In the genomic region with DNA sequence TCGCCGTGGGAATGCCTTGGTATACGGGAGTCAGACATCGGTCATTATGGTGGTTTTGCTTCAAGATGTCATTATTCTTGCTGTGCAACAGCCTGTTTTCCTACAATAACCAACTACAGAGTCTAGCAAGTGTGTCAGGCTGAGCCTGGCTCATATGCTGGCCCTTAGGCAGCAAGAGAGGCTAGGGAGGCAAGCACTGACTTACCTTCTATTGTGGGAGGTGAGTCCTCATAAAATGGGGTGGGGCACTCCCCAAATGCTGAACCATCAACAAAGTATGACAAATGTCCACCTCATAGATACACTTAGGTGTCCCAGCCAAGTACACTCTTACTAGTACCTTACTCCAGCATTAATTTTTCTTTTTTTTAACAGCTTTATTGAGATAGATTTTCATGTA, we compare ENCODE assay signal across 20 cellular contexts.
DNase-seq lines count a peak whose midpoint lies in the region; ATAC-seq, FAIRE-seq and TF ChIP-seq lines count a peak whose summit lies in the region.
"Had no signal": no experiment of that assay in that cellular context is flagged by ENCODE, and none has a peak within 500 bp of the region (broad histone marks: within the 10 kb centered on the region; RNA-seq: fewer than 3 reads in every experiment).

No MANE protein-coding gene starts in this region.

- no peaks in the 10 kb centered on the region for H3K36me3 ChIP-seq in mammary epithelial cell (ENCODE audit: insufficient read depth, low read length)
- no peaks in the 10 kb centered on the region for H3K36me3 ChIP-seq in breast epithelium
- H3K36me3 ChIP-seq in esophagus (ENCODE audit: control insufficient read depth in 2 of 2, insufficient read depth in 2 of 2, low read length in 1 of 2), result no peaks in the 10 kb centered on the region
- no peaks in the 10 kb centered on the region for H3K36me3 ChIP-seq in keratinocyte (ENCODE audit: control insufficient read depth in 2 of 2, extremely low read depth in 1 of 2, insufficient read depth in 2 of 2, low read length in 2 of 2)
- H3K36me3 ChIP-seq: BLaER1 had no signal

- no peaks in the 10 kb centered on the region for H3K4me1 Mint-ChIP-seq in natural killer cell treated with Interleukin-12 subunit alpha and Interleukin-12 subunit beta and Interleukin-15 and Interleukin-18, amount 100 ng/mL, for 72 hours (ENCODE audit: low read depth in 2 of 2)
- H3K4me1 Mint-ChIP-seq: CD14-positive monocyte; CD4-positive, alpha-beta memory T cell had no signal

- DNase-seq in mammary epithelial cell (peak; percentile 86), breast epithelium (ENCODE audit: low spot score in 2 of 2) (no peak), keratinocyte (ENCODE audit: low read depth, low spot score) (peak; percentile 79), NCI-H2227 treated with DMSO at 0.1 percent for 48 hours (lab: John Stamatoyannopoulos, UW) (no peak)
- no peak for DNase-seq in natural killer cell treated with Interleukin-12 subunit alpha and Interleukin-12 subunit beta and Interleukin-15 and Interleukin-18, amount 100 ng/mL, for 72 hours (ENCODE audit: low spot score)
- DNase-seq: 8988T; CD4-positive, alpha-beta memory T cell; DMS153; DMS79; GDM1; HCEC 1CT had no signal

- CTCF ChIA-PET in mammary epithelial cell (lab: Charles Lee; ENCODE audit: low non-redundant PET), result no interaction called here

- H3K9ac ChIP-seq in mammary epithelial cell (ENCODE audit: insufficient read depth, low read length) (no peak overlapping the region), keratinocyte (ENCODE audit: control insufficient read depth, extremely low read depth, insufficient read depth, low read length) (no peak overlapping the region)
- H3K9ac ChIP-seq: BLaER1 had no signal

- no peak overlapping the region for H2AFZ ChIP-seq in mammary epithelial cell (ENCODE audit: low read depth, low read length)
- H2AFZ ChIP-seq in keratinocyte (ENCODE audit: control insufficient read depth, low read length), result no peak overlapping the region
- H2AFZ ChIP-seq: GM23338 had no signal

- H3K27me3 ChIP-seq in mammary epithelial cell (ENCODE audit: insufficient read depth, low read length) (no peaks in the 10 kb centered on the region), breast epithelium (no peaks in the 10 kb centered on the region), esophagus (ENCODE audit: control insufficient read depth in 1 of 2, insufficient read depth in 2 of 2, low read length in 2 of 2) (no peaks in the 10 kb centered on the region), keratinocyte (ENCODE audit: control insufficient read depth, extremely low read depth, insufficient read depth, low read length) (no peaks in the 10 kb centered on the region)
- H3K27me3 ChIP-seq: BLaER1 had no signal

- peak overlapping the region; percentile 11 for H3K27ac ChIP-seq in mammary epithelial cell (ENCODE audit: insufficient read depth, low read depth, low read length)
- H3K27ac ChIP-seq in breast epithelium, result no peak overlapping the region
- H3K27ac ChIP-seq in esophagus (ENCODE audit: low read depth in 2 of 2, low read length in 1 of 2), result peak overlapping the region; percentile 25 to 56
- no peak overlapping the region for H3K27ac ChIP-seq in keratinocyte (ENCODE audit: control insufficient read depth, insufficient read depth, low read length)
- H3K27ac ChIP-seq: BLaER1 had no signal

- no peak for TF ChIP-seq CTCF in mammary epithelial cell (conservative IDR thresholded peaks at IDR 0.05 in 1 of 2, IDR thresholded peaks at IDR 0.05 in 1 of 2; ENCODE audit: extremely low read depth in 1 of 2, insufficient read depth in 1 of 2, low read depth in 1 of 2, low read length in 2 of 2)
- no peak for TF ChIP-seq CTCF in breast epithelium (IDR thresholded peaks at IDR 0.05)
- TF ChIP-seq CTCF in keratinocyte (optimal IDR thresholded peaks at IDR 0.05 in 1 of 3, IDR thresholded peaks at IDR 0.05 in 1 of 3, conservative IDR thresholded peaks at IDR 0.05 in 1 of 3; ENCODE audit: extremely low read depth in 1 of 3, insufficient read depth in 2 of 3, low read length in 3 of 3), result no peak

- H3K4me3 Mint-ChIP-seq in natural killer cell treated with Interleukin-12 subunit alpha and Interleukin-12 subunit beta and Interleukin-15 and Interleukin-18, amount 100 ng/mL, for 72 hours, result no peak overlapping the region
- H3K4me3 Mint-ChIP-seq: CD14-positive monocyte; CD4-positive, alpha-beta memory T cell; GM23338 had no signal

- peaks cover 19 to 22% of the 10 kb centered on the region in 2 donors for H3K27me3 Mint-ChIP-seq in natural killer cell treated with Interleukin-12 subunit alpha and Interleukin-12 subunit beta and Interleukin-15 and Interleukin-18, amount 100 ng/mL, for 72 hours

- H3K4me2 ChIP-seq in mammary epithelial cell (ENCODE audit: insufficient read depth, low read depth, low read length) (no peak overlapping the region), keratinocyte (ENCODE audit: control insufficient read depth, extremely low read depth, insufficient read depth, low read depth, low read length) (no peak overlapping the region)
- H3K4me2 ChIP-seq: BLaER1, GM23338 had no signal

- intact Hi-C loops in mammary epithelial cell (cut with micrococcal nuclease), result no loop called here
- intact Hi-C loops in breast epithelium (cut with DNase I; ENCODE audit: low total_unique reads), result no loop called here

- H3K9me3 ChIP-seq in mammary epithelial cell (replicated peaks; ENCODE audit: insufficient read depth, low read length) (no peaks in the 10 kb centered on the region), breast epithelium (no peaks in the 10 kb centered on the region), esophagus (ENCODE audit: control insufficient read depth in 2 of 2, insufficient read depth in 1 of 2, low read depth in 1 of 2, low read length in 1 of 2) (peaks cover 0 to 2% of the 10 kb centered on the region in 2 donors), keratinocyte (ENCODE audit: control insufficient read depth, low read depth, low read length) (no peaks in the 10 kb centered on the region)
- H3K9me3 ChIP-seq: BLaER1 had no signal

- ATAC-seq in natural killer cell treated with Interleukin-12 subunit alpha and Interleukin-12 subunit beta and Interleukin-15 and Interleukin-18, amount 100 ng/mL, for 72 hours, result no peak
- ATAC-seq in HG02970 (IDR thresholded peaks at IDR 0.05; ENCODE audit: low FRiP score, unreplicated experiment), result no peak
- ATAC-seq: GM23338, HepG2 had no signal

- H3K9me3 Mint-ChIP-seq in natural killer cell treated with Interleukin-12 subunit alpha and Interleukin-12 subunit beta and Interleukin-15 and Interleukin-18, amount 100 ng/mL, for 72 hours, result no peaks in the 10 kb centered on the region
- H3K9me3 Mint-ChIP-seq: CD4-positive, alpha-beta memory T cell; GM23338 had no signal

- H3K36me3 Mint-ChIP-seq in natural killer cell treated with Interleukin-12 subunit alpha and Interleukin-12 subunit beta and Interleukin-15 and Interleukin-18, amount 100 ng/mL, for 72 hours, result no peaks in the 10 kb centered on the region
- H3K36me3 Mint-ChIP-seq: CD14-positive monocyte; CD4-positive, alpha-beta memory T cell had no signal

- no peak for TF ChIP-seq POLR2A in breast epithelium (IDR thresholded peaks at IDR 0.05)

- dilution Hi-C loops in mammary epithelial cell (cut with HindIII; ENCODE audit: low sequenced_read_pairs) (no loop called here), keratinocyte (cut with MboI; ENCODE audit: extremely low pct_ligation_motif_present, low sequenced_read_pairs) (no loop called here)

- no peaks in the 10 kb centered on the region for H4K20me1 ChIP-seq in mammary epithelial cell (ENCODE audit: insufficient read depth, low read length)
- no peaks in the 10 kb centered on the region for H4K20me1 ChIP-seq in keratinocyte (ENCODE audit: control insufficient read depth, extremely low read depth, insufficient read depth, low read length)
- H4K20me1 ChIP-seq: BLaER1 had no signal

- 64% methylated on average over 4 of the region's 4 CpGs for WGBS in mammary epithelial cell (ENCODE audit: low coverage, missing lambda C conversion rate)
- 78 to 80% methylated on average over 4 of the region's 4 CpGs for WGBS in esophagus, 2 donors

- H3K79me2 ChIP-seq in mammary epithelial cell (ENCODE audit: insufficient read depth, low read length) (no peaks in the 10 kb centered on the region), keratinocyte (ENCODE audit: control insufficient read depth, insufficient read depth, low read length) (no peaks in the 10 kb centered on the region)

- H3K4me1 ChIP-seq in mammary epithelial cell (ENCODE audit: insufficient read depth, low read length) (peaks cover 12% of the 10 kb centered on the region), breast epithelium (no peaks in the 10 kb centered on the region), esophagus (ENCODE audit: control insufficient read depth in 2 of 2, insufficient read depth in 2 of 2, low read length in 1 of 2) (peaks cover 2 to 8% of the 10 kb centered on the region in 2 donors), keratinocyte (ENCODE audit: control insufficient read depth, extremely low read depth, insufficient read depth, low read length) (peaks cover 18% of the 10 kb centered on the region)
- H3K4me1 ChIP-seq: BLaER1 had no signal

- H3K9me1 ChIP-seq in keratinocyte (ENCODE audit: control insufficient read depth, extremely low read depth, insufficient read depth, low read length), result no peaks in the 10 kb centered on the region

- in situ Hi-C loops in mammary epithelial cell (cut with MboI; ENCODE audit: low sequenced_read_pairs in 2 of 2), result no loop called here

- peak; percentile 53 for FAIRE-seq in keratinocyte (lab: Jason Lieb, UNC)
- FAIRE-seq: GM12892, GM18507, H54, HepG2 had no signal

- H3K27ac Mint-ChIP-seq in natural killer cell treated with Interleukin-12 subunit alpha and Interleukin-12 subunit beta and Interleukin-15 and Interleukin-18, amount 100 ng/mL, for 72 hours, result no peak overlapping the region
- H3K27ac Mint-ChIP-seq: CD14-positive monocyte; CD4-positive, alpha-beta memory T cell; GM23338 had no signal

- H3K4me3 ChIP-seq in mammary epithelial cell (replicated peaks in 1 of 3; ENCODE audit: insufficient read depth in 1 of 3, low read depth in 2 of 3, low read length in 3 of 3), result no peak overlapping the region
- H3K4me3 ChIP-seq in breast epithelium, result no peak overlapping the region
- no peak overlapping the region for H3K4me3 ChIP-seq in esophagus (ENCODE audit: low read depth in 1 of 2, low read length in 2 of 2)
- H3K4me3 ChIP-seq in keratinocyte (ENCODE audit: control insufficient read depth in 2 of 3, extremely low read depth in 1 of 3, insufficient read depth in 2 of 3, low read depth in 1 of 3, low read length in 3 of 3), result no peak overlapping the region
- H3K4me3 ChIP-seq: BLaER1, GM23338 had no signal

- no TSS peak for BruUV-seq in mammary epithelial cell (replicated peaks; lab: Mats Ljungman, UMichigan)

Comparison
In these comparisons a context has a peak if more than half of its experiments do, and no peak if none do; other contexts are left out.
1. DNase-seq: peak in mammary epithelial cell (single experiment) and keratinocyte (single experiment); none in breast epithelium (0 of 2), natural killer cell treated with Interleukin-12 subunit alpha and Interleukin-12 subunit beta and Interleukin-15 and Interleukin-18, amount 100 ng/mL, for 72 hours (single experiment) and NCI-H2227 treated with DMSO at 0.1 percent for 48 hours (single experiment).
2. H3K27ac ChIP-seq: peak in mammary epithelial cell (single experiment) and esophagus (2 of 2); none in breast epithelium (0 of 2) and keratinocyte (single experiment).